11 cellular contexts compared by ENCODE assay signal in the genomic region with DNA sequence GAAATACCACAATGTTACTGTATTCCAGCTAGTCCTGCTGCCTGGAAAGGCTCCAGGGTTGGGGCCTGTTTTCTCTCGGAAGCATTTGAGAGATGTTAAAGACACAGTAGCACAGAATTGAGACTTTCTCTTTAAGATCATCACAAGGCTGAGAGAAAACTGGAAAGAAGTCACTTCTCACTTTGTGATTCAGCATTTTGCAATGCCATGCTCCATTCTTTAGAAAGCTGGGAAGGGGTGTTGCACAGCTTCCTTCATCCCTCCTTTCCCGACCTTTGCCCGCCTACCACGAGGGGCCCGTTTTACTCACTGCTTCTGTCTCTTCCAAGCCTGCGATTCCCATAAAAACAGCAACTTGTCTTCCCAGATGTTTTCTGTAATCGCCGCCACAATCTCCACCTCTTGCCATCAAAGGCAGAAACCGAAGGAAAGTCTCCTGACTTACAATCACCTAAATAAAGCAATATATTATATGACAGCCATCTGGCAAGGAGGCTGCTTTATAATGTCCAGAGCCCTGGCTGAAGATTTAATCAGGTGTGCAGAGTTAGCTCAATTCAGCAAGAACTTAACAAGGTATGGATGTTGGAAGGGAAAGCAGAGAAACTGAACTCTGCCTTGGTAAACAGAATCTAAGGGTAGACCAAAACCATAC. TPM values are rescaled to one million over a fixed set of nuclear protein-coding genes. Genes with fewer than 3 reads are reported as not detected.
DNase-seq lines count a peak whose midpoint lies in the region; ATAC-seq lines count a peak whose summit lies in the region.
"Had no signal": no experiment of that assay in that cellular context is flagged by ENCODE, and none has a peak within 500 bp of the region (broad histone marks: within the 10 kb centered on the region; RNA-seq: fewer than 3 reads in every experiment).

No MANE protein-coding gene starts in this region.

- H3K23ac ChIP-seq in neuronal stem cell (ENCODE audit: low read depth, low read length, poor library complexity), result no peak overlapping the region

- H3K9me3 ChIP-seq in MG63, result no peaks in the 10 kb centered on the region
- H3K9me3 ChIP-seq in neuronal stem cell (replicated peaks in 1 of 2; ENCODE audit: control insufficient read depth in 2 of 2, insufficient read depth in 1 of 2, low read depth in 1 of 2, low read length in 2 of 2), result no peaks in the 10 kb centered on the region

- H3K79me1 ChIP-seq in neuronal stem cell (ENCODE audit: low read depth, low read length), result no peaks in the 10 kb centered on the region

- no peak overlapping the region for H3K14ac ChIP-seq in neuronal stem cell (ENCODE audit: low read length)

- no peak overlapping the region for H2BK5ac ChIP-seq in neuronal stem cell (ENCODE audit: low read length)

- H2BK12ac ChIP-seq in neuronal stem cell (ENCODE audit: low read length), result no peak overlapping the region

- H2BK120ac ChIP-seq in neuronal stem cell (ENCODE audit: low read depth, low read length), result no peak overlapping the region

- no peak overlapping the region for H3K4ac ChIP-seq in neuronal stem cell (ENCODE audit: low read length)

- in situ Hi-C loops in ACHN (cut with HindIII; ENCODE audit: low pct_ligation_motif_present, low pct_unique_long_range_greater_than_20kb, low sequenced_read_pairs), result no loop called here

- peak; percentile 92 for DNase-seq in ACHN
- DNase-seq in MG63, result peak; percentile 83
- DNase-seq in epidermal melanocyte (ENCODE audit: insufficient read length, low spot score), result peak; percentile 34
- DNase-seq in neuronal stem cell (ENCODE audit: low spot score), result no peak
- DNase-seq in LoVo (ENCODE audit: low spot score), result no peak
- no peak for DNase-seq in stimulated activated naive CD8-positive, alpha-beta T cell treated with anti-CD3 and anti-CD28 coated beads, Interleukin-15, Interleukin-2, amounts not matched to agents 100 U/mL and 50 U/mL, for 24 hours
- DNase-seq: DMS53, NCI-H2029 treated with DMSO at 0.1 percent for 48 hours had no signal

- H3K36me3 ChIP-seq in MG63, result peaks cover 8% of the 10 kb centered on the region; the same call in 1 of the 2 replicates
- H3K36me3 ChIP-seq in neuronal stem cell (replicated peaks in 1 of 2; ENCODE audit: control insufficient read depth in 2 of 2, insufficient read depth in 2 of 2, low read length in 2 of 2), result peaks cover 2 to 17% of the 10 kb centered on the region in 2 donors

- peak overlapping the region; percentile 54 for H2AFZ ChIP-seq in neuronal stem cell (ENCODE audit: low read length)

- H4K91ac ChIP-seq in neuronal stem cell (ENCODE audit: low read depth, low read length, poor library complexity), result no peak overlapping the region

- H2AK5ac ChIP-seq in neuronal stem cell (ENCODE audit: low read depth, low read length), result no peak overlapping the region

- H3K9ac ChIP-seq in neuronal stem cell (ENCODE audit: low read depth, low read length, poor library complexity), result no peak overlapping the region

- no peak overlapping the region for H2BK15ac ChIP-seq in neuronal stem cell (ENCODE audit: low read length)

- WGBS in neuronal stem cell (ENCODE audit: extremely low coverage in 2 of 2, insufficient read length in 2 of 2, insufficient replicate concordance in 1 of 2), 2 donors, result no CpG with 5 or more reads among the region's 9 CpGs

- H3K18ac ChIP-seq in neuronal stem cell (ENCODE audit: low read length), result no peak overlapping the region

- H3K4me1 ChIP-seq in neuronal stem cell (ENCODE audit: control insufficient read depth in 2 of 2, insufficient read depth in 1 of 2, low read depth in 1 of 2, low read length in 2 of 2), result peaks cover 3 to 6% of the 10 kb centered on the region in 2 donors

- H3K27me3 ChIP-seq in MG63 (no peaks in the 10 kb centered on the region), neuronal stem cell (ENCODE audit: control insufficient read depth in 3 of 3, insufficient read depth in 3 of 3, low read depth in 1 of 3, low read length in 3 of 3) (no peaks in the 10 kb centered on the region)

- H4K8ac ChIP-seq in neuronal stem cell (ENCODE audit: low read depth, low read length), result no peak overlapping the region

- no peak overlapping the region for H3K4me2 ChIP-seq in neuronal stem cell (ENCODE audit: insufficient read depth, low read length, poor library complexity, severe bottlenecking)

- no peak overlapping the region for H3K27ac ChIP-seq in neuronal stem cell (replicated peaks; ENCODE audit: low read length)

- H3K4me3 ChIP-seq in MG63 (peak overlapping the region; percentile 3; the same call in 1 of the 2 replicates), neuronal stem cell (ENCODE audit: low read length in 2 of 2) (no peak overlapping the region)

- ATAC-seq in HG03175 (IDR thresholded peaks at IDR 0.05; ENCODE audit: unreplicated experiment), result no peak
- ATAC-seq in HG03432 (IDR thresholded peaks at IDR 0.05; ENCODE audit: unreplicated experiment), result no peak
- ATAC-seq in stimulated activated naive CD8-positive, alpha-beta T cell treated with anti-CD3 and anti-CD28 coated beads, Interleukin-15, Interleukin-2, amounts not matched to agents 100 U/mL and 50 U/mL, for 24 hours, result no peak
- ATAC-seq: HCT116 had no signal

RNA-seq across cellular contexts. Expression of a gene that starts 18.9 kb away (rescaled TPM):
- total RNA-seq in MG63 (2014; rRNA removed; shearing (Covaris generic); ENCODE audit: low replicate concordance), result 2.1 and 2.5 TPM in 2 replicates
- 6.4 TPM for polyA plus RNA-seq in neuronal stem cell (2013, experiment 1 of 2)
- polyA plus RNA-seq in neuronal stem cell (2013, experiment 2 of 2), result 6.4 TPM

RNA-seq across cellular contexts. Expression of a gene that starts 44.9 kb away (rescaled TPM):
- 49.3 and 143 TPM in 2 replicates for total RNA-seq in MG63 (2014; rRNA removed; shearing (Covaris generic); ENCODE audit: low replicate concordance)
- polyA plus RNA-seq in neuronal stem cell (2013, experiment 1 of 2), result 84.3 TPM
- polyA plus RNA-seq in neuronal stem cell (2013, experiment 2 of 2), result 85.9 TPM

Comparison
In these comparisons a context has a peak if more than half of its experiments do, and no peak if none do; other contexts are left out.
1. DNase-seq: peak in ACHN (single experiment), MG63 (single experiment) and epidermal melanocyte (single experiment); none in neuronal stem cell (single experiment), LoVo (single experiment) and stimulated activated naive CD8-positive, alpha-beta T cell treated with anti-CD3 and anti-CD28 coated beads, Interleukin-15, Interleukin-2, amounts not matched to agents 100 U/mL and 50 U/mL, for 24 hours (single experiment).